Comparison of ENCODE assay signal across 14 cellular contexts in genomic region chr7:151014950-151015349, GRCh38. TPM values are rescaled to one million over a fixed set of nuclear protein-coding genes. Genes with fewer than 3 reads are reported as not detected.
A peak's percentile ranks its signal among the peaks of the same experiment; 100 is the strongest.
DNase-seq lines count a peak whose midpoint lies in the region; ATAC-seq and TF ChIP-seq lines count a peak whose summit lies in the region.
"Had no signal": no experiment of that assay in that cellular context is flagged by ENCODE, and none has a peak within 500 bp of the region (broad histone marks: within the 10 kb centered on the region; RNA-seq: fewer than 3 reads in every experiment).

No MANE protein-coding gene starts in this region.

- CTCF ChIA-PET in CD4-positive, alpha-beta memory T cell (lab: Charles Lee; ENCODE audit: partially characterized antibody): interaction anchor here (1.1 to 9.1 kb wide), 10 partner anchors 13 to 100 kb away, joined by 3 to 98 read pairs (median 4); partner anchors contain the start of genes ABCB8, NOS3 and SLC4A2
- CTCF ChIA-PET in activated CD8-positive, alpha-beta T cell treated with anti-CD3 and anti-CD28 coated beads, Interleukin-2, amount 10 ng/mL, durations not matched to agents 7 days and 5 days (lab: Charles Lee): interaction anchor here (1.2 to 1.7 kb wide), 2 partner anchors 25 to 52 kb away, joined by 3 to 4 read pairs; no protein-coding TSS in a partner anchor
- CTCF ChIA-PET in naive thymus-derived CD4-positive, alpha-beta T cell (lab: Charles Lee): interaction anchor here (0.7 to 4.8 kb wide), 12 partner anchors 14 to 47 kb away, joined by 3 to 35 read pairs (median 3); partner anchors contain the start of genes ABCB8 and NOS3

- DNase-seq in CD4-positive, alpha-beta memory T cell: peak in 3 of 5 donors; percentile 43 to 56 (median 44)
- peak; percentile 58 for DNase-seq in activated CD8-positive, alpha-beta T cell treated with anti-CD3 and anti-CD28 coated beads, Interleukin-2, amount 10 ng/mL, durations not matched to agents 7 days and 5 days
- peak in 5 of 9 donors; percentile 35 to 54 (median 44) for DNase-seq in naive thymus-derived CD4-positive, alpha-beta T cell
- DNase-seq in COLO829 (ENCODE audit: low spot score) (no peak), kidney glomerular epithelial cell (lab: John Stamatoyannopoulos, UW) (no peak), uterus (no peak)
- DNase-seq: foreskin fibroblast, islet precursor cell, KBM-7 had no signal

- no peak for TF ChIP-seq POLR2A in uterus (IDR thresholded peaks at IDR 0.05)

- peak overlapping the region in 1 of 2 donors; percentile 68 for H3K4me3 ChIP-seq in CD4-positive, alpha-beta memory T cell (ENCODE audit: low read length in 2 of 2)
- H3K4me3 ChIP-seq in naive thymus-derived CD4-positive, alpha-beta T cell (ENCODE audit: low read length): no peak overlapping the region
- H3K4me3 ChIP-seq in uterus: no peak overlapping the region
- H3K4me3 ChIP-seq: HAP-1 had no signal

- H3K36me3 ChIP-seq in CD4-positive, alpha-beta memory T cell (ENCODE audit: insufficient read depth, low read length): no peaks in the 10 kb centered on the region
- H3K36me3 ChIP-seq in naive thymus-derived CD4-positive, alpha-beta T cell (ENCODE audit: control insufficient read depth in 2 of 3, insufficient read depth in 3 of 3, low read length in 3 of 3): no peaks in the 10 kb centered on the region
- no peaks in the 10 kb centered on the region for H3K36me3 ChIP-seq in uterus
- H3K36me3 ChIP-seq: HAP-1 had no signal

- peak overlapping the region; percentile 97 to 100 (median 100) for H3K27ac Mint-ChIP-seq in CD4-positive, alpha-beta memory T cell
- H3K27ac Mint-ChIP-seq in IgD-negative memory B cell: peak overlapping the region; percentile 97 to 100 (median 97)
- H3K27ac Mint-ChIP-seq in activated CD8-positive, alpha-beta T cell treated with anti-CD3 and anti-CD28 coated beads, Interleukin-2, amount 10 ng/mL, durations not matched to agents 7 days and 5 days: peak overlapping the region; percentile 94
- peak overlapping the region; percentile 96 to 100 (median 99) for H3K27ac Mint-ChIP-seq in naive thymus-derived CD4-positive, alpha-beta T cell

- H3K4me1 ChIP-seq in CD4-positive, alpha-beta memory T cell (ENCODE audit: insufficient read depth, low read length): peaks cover 90% of the 10 kb centered on the region
- H3K4me1 ChIP-seq in naive thymus-derived CD4-positive, alpha-beta T cell (ENCODE audit: control insufficient read depth in 2 of 2, insufficient read depth in 2 of 2, low read length in 2 of 2): peaks cover 52 to 81% of the 10 kb centered on the region in 2 donors
- peaks cover 0 to 18% of the 10 kb centered on the region in 2 donors for H3K4me1 ChIP-seq in uterus

- peaks cover 1 to 5% of the 10 kb centered on the region in 2 donors for H3K36me3 Mint-ChIP-seq in CD4-positive, alpha-beta memory T cell
- peaks cover 3% of the 10 kb centered on the region for H3K36me3 Mint-ChIP-seq in IgD-negative memory B cell
- peaks cover 14% of the 10 kb centered on the region for H3K36me3 Mint-ChIP-seq in activated CD8-positive, alpha-beta T cell treated with anti-CD3 and anti-CD28 coated beads, Interleukin-2, amount 10 ng/mL, durations not matched to agents 7 days and 5 days (ENCODE audit: low read depth)
- H3K36me3 Mint-ChIP-seq in naive thymus-derived CD4-positive, alpha-beta T cell: peaks cover 0 to 18% (median 0%) of the 10 kb centered on the region in 5 donors

- peaks cover 59 to 95% (median 77%) of the 10 kb centered on the region in 4 donors for H3K4me1 Mint-ChIP-seq in CD4-positive, alpha-beta memory T cell
- H3K4me1 Mint-ChIP-seq in IgD-negative memory B cell: peaks cover 22 to 34% (median 31%) of the 10 kb centered on the region in 3 donors
- H3K4me1 Mint-ChIP-seq in activated CD8-positive, alpha-beta T cell treated with anti-CD3 and anti-CD28 coated beads, Interleukin-2, amount 10 ng/mL, durations not matched to agents 7 days and 5 days (ENCODE audit: low read depth): peaks cover 88% of the 10 kb centered on the region
- peaks cover 58 to 91% (median 79%) of the 10 kb centered on the region in 7 donors for H3K4me1 Mint-ChIP-seq in naive thymus-derived CD4-positive, alpha-beta T cell

- peak overlapping the region; percentile 88 to 95 (median 94) for H3K4me3 Mint-ChIP-seq in CD4-positive, alpha-beta memory T cell
- peak overlapping the region; percentile 59 to 98 (median 93) for H3K4me3 Mint-ChIP-seq in IgD-negative memory B cell
- H3K4me3 Mint-ChIP-seq in activated CD8-positive, alpha-beta T cell treated with anti-CD3 and anti-CD28 coated beads, Interleukin-2, amount 10 ng/mL, durations not matched to agents 7 days and 5 days: peak overlapping the region; percentile 78
- H3K4me3 Mint-ChIP-seq in naive thymus-derived CD4-positive, alpha-beta T cell: peak overlapping the region; percentile 83 to 98 (median 94)

- no peaks in the 10 kb centered on the region for H3K27me3 ChIP-seq in CD4-positive, alpha-beta memory T cell (ENCODE audit: insufficient read depth, low read length)
- no peaks in the 10 kb centered on the region for H3K27me3 ChIP-seq in naive thymus-derived CD4-positive, alpha-beta T cell (ENCODE audit: control insufficient read depth in 2 of 2, insufficient read depth in 2 of 2, low read length in 2 of 2)
- H3K27me3 ChIP-seq in uterus: peaks cover 5 to 10% of the 10 kb centered on the region in 2 donors

- peak overlapping the region; percentile 96 for H3K27ac ChIP-seq in CD4-positive, alpha-beta memory T cell (ENCODE audit: low read depth, low read length)
- H3K27ac ChIP-seq in naive thymus-derived CD4-positive, alpha-beta T cell (ENCODE audit: low read depth, low read length): peak overlapping the region; percentile 97
- no peak overlapping the region for H3K27ac ChIP-seq in uterus

- POLR2A ChIA-PET in CD4-positive, alpha-beta memory T cell (lab: Charles Lee; ENCODE audit: partially characterized antibody): interaction anchor here (0.6 to 13.0 kb wide), 17 partner anchors 9 to 447 kb away, joined by 3 to 182 read pairs (median 4); partner anchors contain the start of genes ABCB8, ABCF2, AGAP3 and ATG9B
- POLR2A ChIA-PET in activated CD8-positive, alpha-beta T cell treated with anti-CD3 and anti-CD28 coated beads, Interleukin-2, amount 10 ng/mL, durations not matched to agents 7 days and 5 days (lab: Charles Lee): interaction anchor here (0.7 kb wide), 1 partner anchor 13 kb away, joined by 3 read pairs; the partner anchor contains the start of gene ABCB8
- POLR2A ChIA-PET in naive thymus-derived CD4-positive, alpha-beta T cell (lab: Charles Lee): interaction anchor here (0.7 to 4.9 kb wide), 10 partner anchors 11 to 70 kb away, joined by 3 to 34 read pairs (median 4); partner anchors contain the start of gene ABCB8

- peaks cover 0 to 2% (median 0%) of the 10 kb centered on the region in 8 donors for H3K9me3 Mint-ChIP-seq in CD4-positive, alpha-beta memory T cell
- H3K9me3 Mint-ChIP-seq in IgD-negative memory B cell: peaks cover 0 to 1% (median 0%) of the 10 kb centered on the region in 3 donors
- H3K9me3 Mint-ChIP-seq in activated CD8-positive, alpha-beta T cell treated with anti-CD3 and anti-CD28 coated beads, Interleukin-2, amount 10 ng/mL, durations not matched to agents 7 days and 5 days (ENCODE audit: insufficient read depth): no peaks in the 10 kb centered on the region
- peaks cover 0 to 4% (median 0%) of the 10 kb centered on the region in 11 donors for H3K9me3 Mint-ChIP-seq in naive thymus-derived CD4-positive, alpha-beta T cell

- no peak for TF ChIP-seq CTCF in uterus (IDR thresholded peaks at IDR 0.05)

- intact Hi-C loops in CD4-positive, alpha-beta memory T cell (cut with micrococcal nuclease): loop anchor here (10.0 kb wide), 1 partner anchor 330 kb away; the partner anchor contains the start of gene NUB1
- intact Hi-C loops in naive thymus-derived CD4-positive, alpha-beta T cell (cut with micrococcal nuclease): loop anchor here (1.0 to 5.0 kb wide), 5 partner anchors 26 to 693 kb away; partner anchors contain the start of genes ABCF2 (in 1 of the 2), ACTR3C (in 1 of the 2), FASTK (in 1 of the 2) and LRRC61 (in 1 of the 2)
- intact Hi-C loops in uterus (cut with DNase I; ENCODE audit: low total_unique reads): no loop called here

- H3K9me3 ChIP-seq in CD4-positive, alpha-beta memory T cell (ENCODE audit: control insufficient read depth in 1 of 2, low read length in 2 of 2): no peaks in the 10 kb centered on the region
- no peaks in the 10 kb centered on the region for H3K9me3 ChIP-seq in naive thymus-derived CD4-positive, alpha-beta T cell (ENCODE audit: control insufficient read depth in 2 of 3, low read length in 3 of 3)
- H3K9me3 ChIP-seq in uterus: no peaks in the 10 kb centered on the region
- H3K9me3 ChIP-seq: HAP-1 had no signal

- no peak for ATAC-seq in activated CD8-positive, alpha-beta T cell treated with anti-CD3 and anti-CD28 coated beads, Interleukin-2, amount 10 ng/mL, durations not matched to agents 7 days and 5 days
- no peak for ATAC-seq in naive thymus-derived CD4-positive, alpha-beta T cell
- no peak for ATAC-seq in GM21447 (IDR thresholded peaks at IDR 0.05; ENCODE audit: unreplicated experiment)

- H3K27me3 Mint-ChIP-seq in CD4-positive, alpha-beta memory T cell: peaks cover 1 to 3% of the 10 kb centered on the region in 2 donors
- peaks cover 21% of the 10 kb centered on the region for H3K27me3 Mint-ChIP-seq in IgD-negative memory B cell
- peaks cover 16% of the 10 kb centered on the region for H3K27me3 Mint-ChIP-seq in activated CD8-positive, alpha-beta T cell treated with anti-CD3 and anti-CD28 coated beads, Interleukin-2, amount 10 ng/mL, durations not matched to agents 7 days and 5 days (ENCODE audit: low read depth)
- peaks cover 0 to 18% (median 0%) of the 10 kb centered on the region in 5 donors for H3K27me3 Mint-ChIP-seq in naive thymus-derived CD4-positive, alpha-beta T cell

RNA-seq across cellular contexts. Expression of gene ATG9B, which starts 9.3 kb away (rescaled TPM):
- 10 to 100 TPM; 29.3 to 29.9 TPM for total RNA-seq in CD4-positive, alpha-beta memory T cell
- polyA plus RNA-seq in CD4-positive, alpha-beta memory T cell: 10 to 100 TPM; 16.9 to 36.6 TPM
- polyA plus RNA-seq in IgD-negative memory B cell: 11.2 TPM
- total RNA-seq in activated CD8-positive, alpha-beta T cell treated with anti-CD3 and anti-CD28 coated beads, Interleukin-2, amount 10 ng/mL, durations not matched to agents 7 days and 5 days: 1 to 10 TPM; 6.8 to 7.4 TPM
- total RNA-seq in naive thymus-derived CD4-positive, alpha-beta T cell: 10 to 100 TPM; 11.3 to 46.6 (median 20.9) TPM
- 10 to 100 TPM; 27.0 to 49.4 TPM for polyA plus RNA-seq in naive thymus-derived CD4-positive, alpha-beta T cell
- total RNA-seq in uterus: 1 to 10 TPM in 1 of 4 donors, under 1 TPM in 2, not detected in 1; 0.55 to 1.5 (median 0.76) TPM

RNA-seq across cellular contexts. Expression of gene ABCB8, which starts 13.3 kb away (rescaled TPM):
- total RNA-seq in CD4-positive, alpha-beta memory T cell: 10 to 100 TPM; 71.2 to 75.8 TPM
- polyA plus RNA-seq in CD4-positive, alpha-beta memory T cell: 10 to 100 TPM; 17.8 to 22.8 TPM
- polyA plus RNA-seq in IgD-negative memory B cell: 21.6 TPM
- 10 to 100 TPM; 48.0 to 49.5 TPM for total RNA-seq in activated CD8-positive, alpha-beta T cell treated with anti-CD3 and anti-CD28 coated beads, Interleukin-2, amount 10 ng/mL, durations not matched to agents 7 days and 5 days
- total RNA-seq in naive thymus-derived CD4-positive, alpha-beta T cell: 10 to 100 TPM; 59.7 to 88.0 (median 76.6) TPM
- 10 to 100 TPM; 13.8 to 18.6 TPM for polyA plus RNA-seq in naive thymus-derived CD4-positive, alpha-beta T cell
- 10 to 100 TPM; 18.7 to 54.3 (median 26.0) TPM for total RNA-seq in uterus

RNA-seq across cellular contexts. Expression of gene NOS3, which starts 24.1 kb away (rescaled TPM):
- 1 to 10 TPM; 4.0 to 4.6 TPM for total RNA-seq in CD4-positive, alpha-beta memory T cell
- 10 to 100 TPM in 1 of 2 donors, 1 to 10 TPM in 1; 6.6 to 14.9 TPM for polyA plus RNA-seq in CD4-positive, alpha-beta memory T cell
- 2.0 TPM for polyA plus RNA-seq in IgD-negative memory B cell
- total RNA-seq in activated CD8-positive, alpha-beta T cell treated with anti-CD3 and anti-CD28 coated beads, Interleukin-2, amount 10 ng/mL, durations not matched to agents 7 days and 5 days: 10 to 100 TPM; 12.2 to 13.8 TPM
- total RNA-seq in naive thymus-derived CD4-positive, alpha-beta T cell: 10 to 100 TPM in 1 of 5 experiments, 1 to 10 TPM in 4; 2.8 to 19.1 (median 7.9) TPM
- polyA plus RNA-seq in naive thymus-derived CD4-positive, alpha-beta T cell: 10 to 100 TPM in 1 of 2 donors, 1 to 10 TPM in 1; 4.6 to 12.7 TPM
- total RNA-seq in uterus: 10 to 100 TPM in 2 of 4 donors, 1 to 10 TPM in 2; 6.6 to 50.1 (median 15.8) TPM
- polyA plus RNA-seq: neural cell had no signal

RNA-seq across cellular contexts. Expression of gene ASIC3, which starts 33.4 kb away (rescaled TPM):
- total RNA-seq in CD4-positive, alpha-beta memory T cell: 10 to 100 TPM; 10.6 to 11.6 TPM
- polyA plus RNA-seq in CD4-positive, alpha-beta memory T cell: not detected
- polyA plus RNA-seq in IgD-negative memory B cell: not detected
- total RNA-seq in activated CD8-positive, alpha-beta T cell treated with anti-CD3 and anti-CD28 coated beads, Interleukin-2, amount 10 ng/mL, durations not matched to agents 7 days and 5 days: 1 to 10 TPM; 2.8 to 3.2 TPM
- total RNA-seq in naive thymus-derived CD4-positive, alpha-beta T cell: 10 to 100 TPM in 4 of 5 experiments, 1 to 10 TPM in 1; 6.7 to 17.7 (median 13.7) TPM
- polyA plus RNA-seq in naive thymus-derived CD4-positive, alpha-beta T cell: not detected
- total RNA-seq in uterus: 10 to 100 TPM in 1 of 4 donors, 1 to 10 TPM in 2, not detected in 1; 1.0 to 16.8 (median 1.3) TPM

RNA-seq across cellular contexts. Expression of gene KCNH2, which starts 36.8 kb away (rescaled TPM):
- total RNA-seq in CD4-positive, alpha-beta memory T cell: 1 to 10 TPM; 2.3 to 2.6 TPM
- polyA plus RNA-seq in CD4-positive, alpha-beta memory T cell: 1 to 10 TPM; 1.8 to 2.4 TPM
- polyA plus RNA-seq in IgD-negative memory B cell: 2.5 TPM
- total RNA-seq in activated CD8-positive, alpha-beta T cell treated with anti-CD3 and anti-CD28 coated beads, Interleukin-2, amount 10 ng/mL, durations not matched to agents 7 days and 5 days: not detected
- total RNA-seq in naive thymus-derived CD4-positive, alpha-beta T cell: 1 to 10 TPM in 4 of 5 experiments, under 1 TPM in 1; 0.56 to 4.9 (median 3.2) TPM
- 1 to 10 TPM; 3.0 to 5.2 TPM for polyA plus RNA-seq in naive thymus-derived CD4-positive, alpha-beta T cell
- total RNA-seq in uterus: 10 to 100 TPM in 3 of 4 donors, 1 to 10 TPM in 1; 9.1 to 51.0 (median 22.8) TPM
- total RNA-seq: RPMI7951 had no signal

Comparison
In these comparisons a context has a peak if more than half of its experiments do, and no peak if none do; other contexts are left out.
1. DNase-seq: peak in CD4-positive, alpha-beta memory T cell (3 of 5), activated CD8-positive, alpha-beta T cell treated with anti-CD3 and anti-CD28 coated beads, Interleukin-2, amount 10 ng/mL, durations not matched to agents 7 days and 5 days (single experiment) and naive thymus-derived CD4-positive, alpha-beta T cell (5 of 9); none in COLO829 (single experiment), kidney glomerular epithelial cell (single experiment) and uterus (0 of 2).
2. H3K27ac ChIP-seq: peak in CD4-positive, alpha-beta memory T cell (single experiment) and naive thymus-derived CD4-positive, alpha-beta T cell (single experiment); none in uterus (0 of 2).
3. Peak in every context shown above with its lines, with median percentiles within 50 percentile points of each other: H3K27ac Mint-ChIP-seq and H3K4me3 Mint-ChIP-seq.